ENCODE assay signal across 8 cellular contexts in the genomic region with DNA sequence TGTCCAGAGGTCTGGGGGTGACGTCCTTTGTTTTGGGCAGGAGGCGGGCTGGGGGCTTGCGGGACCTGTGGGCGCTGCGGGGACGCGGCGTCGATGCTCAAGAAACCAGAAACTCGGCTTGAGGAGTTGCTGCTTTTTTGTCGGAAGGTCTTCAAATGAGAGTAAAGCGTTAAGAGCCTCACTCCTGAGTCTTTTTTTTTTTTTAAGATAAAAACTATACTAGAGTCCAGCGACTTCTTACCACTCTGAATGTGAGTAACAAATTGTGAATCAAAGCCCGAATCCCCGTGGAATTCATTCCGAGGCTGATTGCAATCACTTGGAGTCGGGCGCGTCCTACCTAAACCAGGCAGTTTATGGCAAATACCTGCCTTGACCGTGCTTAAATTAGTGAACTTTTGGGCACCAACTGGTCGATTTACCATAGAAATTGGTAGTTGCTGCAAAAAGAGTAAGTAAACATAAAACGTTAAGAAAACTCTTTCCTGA. TPM values are rescaled to one million over a fixed set of nuclear protein-coding genes. Genes with fewer than 3 reads are reported as not detected.
DNase-seq lines count a peak whose midpoint lies in the region; ATAC-seq and TF ChIP-seq lines count a peak whose summit lies in the region.

No MANE protein-coding gene starts in this region.

- ATAC-seq in central memory CD8-positive, alpha-beta T cell (replicated peaks; ENCODE audit: extremely low read depth, poor library complexity, severe bottlenecking): peak; percentile 3
- ATAC-seq in HG03460 (IDR thresholded peaks at IDR 0.05; ENCODE audit: unreplicated experiment): no peak

- CTCF ChIA-PET in activated naive CD4-positive, alpha-beta T cell treated with anti-CD3 and anti-CD28 coated beads for 36 hours (lab: Charles Lee): interaction anchor here (0.6 kb wide), 1 partner anchor 19 kb away, joined by 3 read pairs; no protein-coding TSS in a partner anchor

- peak overlapping the region; percentile 96 for H3K4me3 ChIP-seq in lower leg skin (ENCODE audit: low read depth, poor library complexity, severe bottlenecking)
- H3K4me3 ChIP-seq in thymus (ENCODE audit: low read length): peak overlapping the region; percentile 75

- peaks cover 3% of the 10 kb centered on the region for H3K4me1 ChIP-seq in thymus (ENCODE audit: control insufficient read depth, insufficient read depth, low read length)

- H3K4me3 Mint-ChIP-seq in activated naive CD4-positive, alpha-beta T cell treated with anti-CD3 and anti-CD28 coated beads for 36 hours: peak overlapping the region; percentile 89
- H3K4me3 Mint-ChIP-seq in central memory CD8-positive, alpha-beta T cell: peak overlapping the region; percentile 89

- no peaks in the 10 kb centered on the region for H3K36me3 ChIP-seq in thymus (ENCODE audit: control insufficient read depth, insufficient read depth)

- no peaks in the 10 kb centered on the region for H3K36me3 Mint-ChIP-seq in activated naive CD4-positive, alpha-beta T cell treated with anti-CD3 and anti-CD28 coated beads for 36 hours (ENCODE audit: low read depth)
- H3K36me3 Mint-ChIP-seq in central memory CD8-positive, alpha-beta T cell (ENCODE audit: insufficient read depth): peaks cover 1% of the 10 kb centered on the region

- peak overlapping the region; percentile 36 for H3K27ac ChIP-seq in thymus (ENCODE audit: low read depth)

- H3K27me3 ChIP-seq in thymus (ENCODE audit: control insufficient read depth, insufficient read depth): no peaks in the 10 kb centered on the region

- H3K4me1 Mint-ChIP-seq in activated naive CD4-positive, alpha-beta T cell treated with anti-CD3 and anti-CD28 coated beads for 36 hours (ENCODE audit: low read depth): peaks cover 4% of the 10 kb centered on the region
- H3K4me1 Mint-ChIP-seq in central memory CD8-positive, alpha-beta T cell: peaks cover 14% of the 10 kb centered on the region

- no peak for TF ChIP-seq POLR2A in lower leg skin (IDR thresholded peaks at IDR 0.05)

- H3K9me3 Mint-ChIP-seq in activated naive CD4-positive, alpha-beta T cell treated with anti-CD3 and anti-CD28 coated beads for 36 hours: no peaks in the 10 kb centered on the region
- H3K9me3 Mint-ChIP-seq in central memory CD8-positive, alpha-beta T cell: no peaks in the 10 kb centered on the region

- intact Hi-C loops in activated naive CD4-positive, alpha-beta T cell treated with anti-CD3 and anti-CD28 coated beads for 36 hours (cut with micrococcal nuclease): loop anchor here (2.0 to 5.0 kb wide), 5 partner anchors 165 to 319 kb away; a partner anchor contains a TSS
- intact Hi-C loops in lower leg skin (cut with DNase I; ENCODE audit: low total_unique reads): no loop called here

- peaks cover 25% of the 10 kb centered on the region for H3K27me3 Mint-ChIP-seq in activated naive CD4-positive, alpha-beta T cell treated with anti-CD3 and anti-CD28 coated beads for 36 hours (ENCODE audit: low read depth)
- peaks cover 15% of the 10 kb centered on the region for H3K27me3 Mint-ChIP-seq in central memory CD8-positive, alpha-beta T cell

- DNase-seq in activated naive CD4-positive, alpha-beta T cell treated with anti-CD3 and anti-CD28 coated beads for 36 hours: no peak
- DNase-seq in activated naive CD4-positive, alpha-beta T cell (lab: John Stamatoyannopoulos, UW): no peak
- peak; percentile 47 for DNase-seq in NCI-H345 (lab: John Stamatoyannopoulos, UW)
- DNase-seq in central memory CD8-positive, alpha-beta T cell (ENCODE audit: low spot score in 2 of 2): no peak
- no peak for DNase-seq in lower leg skin (ENCODE audit: low spot score in 2 of 2)
- DNase-seq in iPS-NIHi7 (ENCODE audit: extremely low spot score): no peak

- WGBS in lower leg skin, 2 donors: 0 to 1% methylated on average over 22 of the region's 22 CpGs
- WGBS in thymus: under 1% methylated on average over 22 of the region's 22 CpGs

- H3K27ac Mint-ChIP-seq in activated naive CD4-positive, alpha-beta T cell treated with anti-CD3 and anti-CD28 coated beads for 36 hours: no peak overlapping the region
- peak overlapping the region; percentile 87 for H3K27ac Mint-ChIP-seq in central memory CD8-positive, alpha-beta T cell (ENCODE audit: low read depth)

- no peak for TF ChIP-seq CTCF in lower leg skin (IDR thresholded peaks at IDR 0.05)

- no peaks in the 10 kb centered on the region for H3K9me3 ChIP-seq in thymus (ENCODE audit: control insufficient read depth)

RNA-seq across cellular contexts. Expression of a gene that starts 0.6 kb away (rescaled TPM):
- 10 to 100 TPM; 15.9 to 19.3 TPM for total RNA-seq in activated naive CD4-positive, alpha-beta T cell treated with anti-CD3 and anti-CD28 coated beads for 36 hours
- total RNA-seq in lower leg skin: 100 to 1,000 TPM; 100 to 129 (median 122) TPM
- 5.8 TPM for polyA plus RNA-seq in thymus

RNA-seq across cellular contexts. Expression of a gene that starts 20.5 kb away (rescaled TPM):
- not detected for total RNA-seq in activated naive CD4-positive, alpha-beta T cell treated with anti-CD3 and anti-CD28 coated beads for 36 hours
- total RNA-seq in lower leg skin: 1 to 10 TPM; 2.8 to 5.5 (median 3.5) TPM
- polyA plus RNA-seq in thymus: 0.84 TPM

Comparison
In these comparisons a context has a peak if more than half of its experiments do, and no peak if none do; other contexts are left out.
1. RNA of a gene that starts 0.6 kb away (total RNA-seq): 100 to 129 TPM in lower leg skin; 15.9 to 19.3 TPM in activated naive CD4-positive, alpha-beta T cell treated with anti-CD3 and anti-CD28 coated beads for 36 hours; every median in the first group is over 4 times any median in the second.